ENCODE assay signal across 8 cellular contexts in the genomic region with DNA sequence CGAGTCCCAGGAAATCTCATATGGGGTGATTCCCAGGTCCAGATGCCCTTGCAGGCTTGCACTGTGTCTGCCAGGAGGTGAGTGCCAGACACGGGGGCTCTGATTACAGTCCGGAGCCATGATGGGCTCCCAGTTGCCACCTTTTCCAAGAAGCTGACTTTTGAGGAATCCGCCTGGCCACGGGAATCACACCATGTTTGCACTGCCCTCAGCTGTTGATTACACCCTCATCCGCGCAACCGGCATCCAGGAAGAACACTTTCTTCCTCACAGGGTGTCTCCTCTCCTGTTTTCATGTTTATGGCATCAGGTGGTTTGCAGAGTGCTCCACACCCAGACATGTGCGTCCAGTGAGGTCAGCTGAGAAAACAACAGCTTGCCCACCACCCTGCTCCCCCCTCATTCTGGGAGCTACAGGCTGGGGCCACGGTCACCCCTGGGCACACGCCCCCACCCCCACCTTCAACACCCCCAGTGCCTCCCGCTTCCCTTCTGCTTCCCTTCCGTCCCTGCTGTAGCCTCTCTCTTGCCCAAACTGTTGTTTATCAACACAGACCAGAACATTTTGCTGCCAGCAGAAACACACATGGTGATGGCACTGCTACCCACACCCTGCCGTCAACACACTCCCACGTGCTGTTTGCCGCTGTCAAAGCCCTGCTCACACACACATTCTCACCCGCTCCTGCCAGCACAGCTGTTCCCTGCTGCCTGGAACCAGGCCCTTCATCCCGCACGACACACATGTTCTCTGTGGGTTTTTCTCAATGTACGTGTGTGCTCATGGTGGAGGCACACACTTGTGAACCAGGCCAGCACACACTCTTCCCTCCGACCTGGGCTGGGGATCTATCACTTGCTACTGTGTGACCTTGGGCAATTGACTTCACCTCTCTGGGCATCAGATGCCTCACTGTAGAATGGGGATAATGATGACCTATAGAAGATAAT. TPM values are rescaled to one million over a fixed set of nuclear protein-coding genes. Genes with fewer than 3 reads are reported as not detected.
DNase-seq lines count a peak whose midpoint lies in the region; ATAC-seq and TF ChIP-seq lines count a peak whose summit lies in the region.

No MANE protein-coding gene starts in this region.

- WGBS in body of pancreas, 2 donors = 71% methylated on average over 20 to 21 of the region's 21 CpGs
- WGBS in right lobe of liver (ENCODE audit: insufficient coverage, low coverage, low lambda C conversion rate, missing lambda C conversion rate) = 27% methylated on average over 11 of the region's 21 CpGs
- WGBS in testis, 2 donors = 32 to 49% methylated on average over 19 to 21 of the region's 21 CpGs

- peak overlapping the region; percentile 0 for H3K4me3 Mint-ChIP-seq in T-helper 1 cell treated with Interleukin-12 subunit alpha and Interleukin-12 subunit beta and Interleukin-4 antibody, amounts not matched to agents 30 μg/mL and 1 μg/mL, for 36 hours

- DNase-seq in T-helper 1 cell (no peak), body of pancreas (peak in 1 of 4 donors; percentile 50), right lobe of liver (no peak), testis (peak; percentile 66), KBM-7 (no peak), inferior parietal cortex (ENCODE audit: extremely low spot score) (no peak)
- DNase-seq in stimulated activated CD4-positive, alpha-beta T cell treated with anti-CD3 and anti-CD28 coated beads, Interleukin-2, amount 100 ng/mL, for 24 hours = no peak

- H3K9me3 ChIP-seq in body of pancreas (no peaks in the 10 kb centered on the region), right lobe of liver (no peaks in the 10 kb centered on the region), testis (no peaks in the 10 kb centered on the region)

- peaks cover 53% of the 10 kb centered on the region for H3K4me1 Mint-ChIP-seq in T-helper 1 cell treated with Interleukin-12 subunit alpha and Interleukin-12 subunit beta and Interleukin-4 antibody, amounts not matched to agents 30 μg/mL and 1 μg/mL, for 36 hours (ENCODE audit: low read depth)

- H3K27ac Mint-ChIP-seq in T-helper 1 cell treated with Interleukin-12 subunit alpha and Interleukin-12 subunit beta and Interleukin-4 antibody, amounts not matched to agents 30 μg/mL and 1 μg/mL, for 36 hours = peak overlapping the region; percentile 77

- H3K4me1 ChIP-seq in body of pancreas (peaks cover 23% of the 10 kb centered on the region), right lobe of liver (peaks cover 0 to 28% (median 16%) of the 10 kb centered on the region in 4 donors), testis (peaks cover 36% of the 10 kb centered on the region)

- in situ Hi-C loops in KBM-7 (cut with MboI; ENCODE audit: low pct_unique_long_range_greater_than_20kb, low sequenced_read_pairs) = no loop called here

- H3K27me3 Mint-ChIP-seq in T-helper 1 cell treated with Interleukin-12 subunit alpha and Interleukin-12 subunit beta and Interleukin-4 antibody, amounts not matched to agents 30 μg/mL and 1 μg/mL, for 36 hours (ENCODE audit: low read depth) = no peaks in the 10 kb centered on the region

- TF ChIP-seq CTCF in body of pancreas (IDR thresholded peaks at IDR 0.05) = no peak
- no peak for TF ChIP-seq CTCF in right lobe of liver (IDR thresholded peaks at IDR 0.05)
- TF ChIP-seq CTCF in testis (IDR thresholded peaks at IDR 0.05) = no peak

- no peaks in the 10 kb centered on the region for H3K27me3 ChIP-seq in body of pancreas
- H3K27me3 ChIP-seq in right lobe of liver = no peaks in the 10 kb centered on the region
- H3K27me3 ChIP-seq in testis = no peaks in the 10 kb centered on the region

- no peak overlapping the region for H3K27ac ChIP-seq in body of pancreas
- no peak overlapping the region for H3K27ac ChIP-seq in right lobe of liver
- H3K27ac ChIP-seq in testis = peak overlapping the region; percentile 75 to 77

- H3K36me3 ChIP-seq in body of pancreas (replicated peaks in 1 of 2; ENCODE audit: insufficient read depth in 1 of 2, low read depth in 2 of 2) (no peaks in the 10 kb centered on the region), right lobe of liver (no peaks in the 10 kb centered on the region), testis (ENCODE audit: low read depth, missing control alignments) (no peaks in the 10 kb centered on the region)

- no peaks in the 10 kb centered on the region for H3K36me3 Mint-ChIP-seq in T-helper 1 cell treated with Interleukin-12 subunit alpha and Interleukin-12 subunit beta and Interleukin-4 antibody, amounts not matched to agents 30 μg/mL and 1 μg/mL, for 36 hours (ENCODE audit: low read depth)

- H3K9me3 Mint-ChIP-seq in T-helper 1 cell treated with Interleukin-12 subunit alpha and Interleukin-12 subunit beta and Interleukin-4 antibody, amounts not matched to agents 30 μg/mL and 1 μg/mL, for 36 hours = no peaks in the 10 kb centered on the region

- intact Hi-C loops in body of pancreas (cut with DNase I) (no loop called here), right lobe of liver (cut with DNase I) (no loop called here), testis (cut with DNase I; ENCODE audit: low total_unique reads) (no loop called here)

- H3K4me3 ChIP-seq in body of pancreas (no peak overlapping the region), right lobe of liver (no peak overlapping the region), testis (no peak overlapping the region)

- ATAC-seq in body of pancreas = peak; percentile 8
- peak; percentile 17 to 66 (median 64) for ATAC-seq in right lobe of liver

- TF ChIP-seq POLR2A in body of pancreas (IDR thresholded peaks at IDR 0.05) (no peak), right lobe of liver (IDR thresholded peaks at IDR 0.05) (no peak), testis (IDR thresholded peaks at IDR 0.05) (no peak)

RNA-seq across cellular contexts. Expression of gene DDIT4, which starts 35.8 kb away (rescaled TPM):
- total RNA-seq in body of pancreas = 100 to 1,000 TPM; 238 to 269 TPM
- 100 to 1,000 TPM in 4 of 6 experiments, 10 to 100 TPM in 2; 51.7 to 180 (median 143) TPM for total RNA-seq in right lobe of liver
- 10 to 100 TPM; 69.6 to 94.3 TPM for total RNA-seq in testis
- 46.6 TPM for polyA plus RNA-seq in testis (ENCODE audit: insufficient read depth, low read depth, low replicate concordance)

RNA-seq across cellular contexts. Expression of gene DNAJB12, which starts 45.2 kb away (rescaled TPM):
- total RNA-seq in body of pancreas (10 to 100 TPM; 19.2 to 24.1 TPM), right lobe of liver (10 to 100 TPM; 16.6 to 22.1 (median 19.2) TPM), testis (10 to 100 TPM; 50.3 to 57.6 TPM)
- 52.4 TPM for polyA plus RNA-seq in testis (ENCODE audit: insufficient read depth, low read depth, low replicate concordance)

Comparison
In these comparisons a context has a peak if more than half of its experiments do, and no peak if none do; other contexts are left out.
1. H3K27ac ChIP-seq: peak in testis (2 of 2); none in body of pancreas (0 of 4) and right lobe of liver (0 of 3).